In the genomic region with DNA sequence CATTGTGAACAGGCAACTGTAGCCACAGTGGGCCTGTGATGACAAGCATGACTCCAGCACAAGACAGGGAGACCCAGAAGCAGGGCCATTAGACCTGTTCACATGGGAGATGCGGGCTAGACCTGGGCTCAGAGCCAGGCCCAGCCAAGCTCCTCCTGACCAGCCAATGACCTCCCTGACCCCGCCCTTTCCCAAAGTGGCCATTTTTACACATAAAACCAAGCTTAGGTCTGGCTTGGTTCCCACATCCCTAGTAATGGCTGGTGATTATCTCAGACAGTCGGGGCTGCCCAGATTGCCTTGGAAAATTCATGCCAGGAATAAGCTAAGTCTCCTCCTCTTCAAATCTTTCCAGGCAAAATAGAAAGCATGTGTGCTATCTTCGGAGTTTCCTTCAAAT, we compare ENCODE assay signal across 17 cellular contexts.
DNase-seq lines count a peak whose midpoint lies in the region; ATAC-seq lines count a peak whose summit lies in the region.
"Had no signal": no experiment of that assay in that cellular context is flagged by ENCODE, and none has a peak within 500 bp of the region (broad histone marks: within the 10 kb centered on the region; RNA-seq: fewer than 3 reads in every experiment).

No MANE protein-coding gene starts in this region.

- DNase-seq in Right ventricle myocardium inferior (ENCODE audit: missing footprints): no peak
- no peak for DNase-seq in cardiac septum (ENCODE audit: low spot score)
- peak; percentile 40 for DNase-seq in astrocyte of the hippocampus (ENCODE audit: low read depth, low spot score)
- peak; percentile 25 for DNase-seq in hepatic stellate cell (ENCODE audit: low spot score)
- no peak for DNase-seq in OCI-M2 (lab: John Stamatoyannopoulos, UW; ENCODE audit: unreplicated experiment)
- no peak for DNase-seq in activated CD8-positive, alpha-beta memory T cell treated with anti-CD3 and anti-CD28 coated beads, Interleukin-2, amount 50 U/mL, for 48 hours
- DNase-seq: activated CD4-positive, CD25-positive, alpha-beta regulatory T cell treated with anti-CD3 and anti-CD28 coated beads, Interleukin-2, amount 50 U/mL, for 72 hours; Caco-2; naive thymus-derived CD4-positive, alpha-beta T cell; NCI-H1436; NCI-H510A; Peyer's patch; retina; stimulated activated CD4-positive, alpha-beta T cell treated with anti-CD3 and anti-CD28 coated beads, Interleukin-2, amount 100 ng/mL, for 48 hours; T-helper 2 cell had no signal

- intact Hi-C loops in Right ventricle myocardium inferior (cut with DNase I): no loop called here
- intact Hi-C loops in cardiac septum (cut with DNase I): loop anchor here (10.0 kb wide), 1 partner anchor 261 kb away; a partner anchor contains a TSS

- ATAC-seq in Right ventricle myocardium inferior (peak; percentile 78), GM19023 (IDR thresholded peaks at IDR 0.05; ENCODE audit: unreplicated experiment) (no peak), HG03139 (IDR thresholded peaks at IDR 0.05; ENCODE audit: unreplicated experiment) (no peak)
- ATAC-seq: naive thymus-derived CD4-positive, alpha-beta T cell had no signal

Comparison
In these comparisons a context has a peak if more than half of its experiments do, and no peak if none do; other contexts are left out.
1. DNase-seq: peak in astrocyte of the hippocampus (single experiment) and hepatic stellate cell (single experiment); none in Right ventricle myocardium inferior (single experiment), cardiac septum (single experiment), OCI-M2 (single experiment) and activated CD8-positive, alpha-beta memory T cell treated with anti-CD3 and anti-CD28 coated beads, Interleukin-2, amount 50 U/mL, for 48 hours (single experiment).